Comparison of ENCODE assay signal across 20 cellular contexts in genomic region chr7:40220421-40220911, GRCh38.
DNase-seq lines count a peak whose midpoint lies in the region; ATAC-seq and TF ChIP-seq lines count a peak whose summit lies in the region.
"Had no signal": no experiment of that assay in that cellular context is flagged by ENCODE, and none has a peak within 500 bp of the region (broad histone marks: within the 10 kb centered on the region; RNA-seq: fewer than 3 reads in every experiment).

No MANE protein-coding gene starts in this region.

- H3K27ac Mint-ChIP-seq in activated T-cell treated with anti-CD3 and anti-CD28 coated beads, Interleukin-2, amount 50 U/mL, for 24 hours: no peak overlapping the region
- H3K27ac Mint-ChIP-seq: activated B cell treated with CpG ODN at 0.5 μM for 24 hours; activated CD8-positive, alpha-beta memory T cell treated with anti-CD3 and anti-CD28 coated beads, Interleukin-2, amount 10 ng/mL, durations not matched to agents 7 days and 5 days; activated naive CD4-positive, alpha-beta T cell treated with anti-CD3 and anti-CD28 coated beads, Interleukin-2, amount 10 ng/mL, durations not matched to agents 7 days and 5 days; IgD-negative memory B cell; natural killer cell treated with Interleukin-12 subunit alpha and Interleukin-12 subunit beta and Interleukin-15 and Interleukin-18, amount 100 ng/mL, for 72 hours had no signal

- TF ChIP-seq EP300 in gastroesophageal sphincter (IDR thresholded peaks at IDR 0.05): no peak

- ATAC-seq in gastroesophageal sphincter: no peak
- ATAC-seq in activated T-cell treated with anti-CD3 and anti-CD28 coated beads, Interleukin-2, amount 50 U/mL, for 4 hours: no peak
- no peak for ATAC-seq in HG03159 (IDR thresholded peaks at IDR 0.05; ENCODE audit: unreplicated experiment)
- ATAC-seq: activated CD8-positive, alpha-beta memory T cell treated with anti-CD3 and anti-CD28 coated beads, Interleukin-2, amount 10 ng/mL, durations not matched to agents 7 days and 5 days; natural killer cell treated with Interleukin-12 subunit alpha and Interleukin-12 subunit beta and Interleukin-15 and Interleukin-18, amount 100 ng/mL, for 72 hours; upper lobe of right lung had no signal

- TF ChIP-seq POLR2A in gastroesophageal sphincter (IDR thresholded peaks at IDR 0.05): no peak

- H3K27me3 ChIP-seq in gastroesophageal sphincter: no peaks in the 10 kb centered on the region
- H3K27me3 ChIP-seq: right atrium auricular region, upper lobe of right lung had no signal

- H3K27ac ChIP-seq in gastroesophageal sphincter: peak overlapping the region in 3 of 4 donors; percentile 46 to 78 (median 65)
- H3K27ac ChIP-seq: right atrium auricular region, upper lobe of right lung had no signal

- peaks cover 11% of the 10 kb centered on the region for H3K36me3 Mint-ChIP-seq in activated T-cell treated with anti-CD3 and anti-CD28 coated beads, Interleukin-2, amount 50 U/mL, for 24 hours (ENCODE audit: low read depth)
- H3K36me3 Mint-ChIP-seq in activated T-cell treated with anti-CD3 and anti-CD28 coated beads, Interleukin-2, amount 50 U/mL, for 4 hours (ENCODE audit: insufficient read depth): peaks cover 2% of the 10 kb centered on the region
- H3K36me3 Mint-ChIP-seq: activated CD8-positive, alpha-beta memory T cell treated with anti-CD3 and anti-CD28 coated beads, Interleukin-2, amount 10 ng/mL, durations not matched to agents 7 days and 5 days; activated naive CD4-positive, alpha-beta T cell treated with anti-CD3 and anti-CD28 coated beads, Interleukin-2, amount 10 ng/mL, durations not matched to agents 7 days and 5 days; IgD-negative memory B cell; natural killer cell treated with Interleukin-12 subunit alpha and Interleukin-12 subunit beta and Interleukin-15 and Interleukin-18, amount 100 ng/mL, for 72 hours had no signal

- H3K4me3 Mint-ChIP-seq in activated T-cell treated with anti-CD3 and anti-CD28 coated beads, Interleukin-2, amount 50 U/mL, for 24 hours: no peak overlapping the region
- no peak overlapping the region for H3K4me3 Mint-ChIP-seq in activated T-cell treated with anti-CD3 and anti-CD28 coated beads, Interleukin-2, amount 50 U/mL, for 4 hours
- H3K4me3 Mint-ChIP-seq: activated B cell treated with CpG ODN at 0.5 μM for 24 hours; activated CD8-positive, alpha-beta memory T cell treated with anti-CD3 and anti-CD28 coated beads, Interleukin-2, amount 10 ng/mL, durations not matched to agents 7 days and 5 days; activated naive CD4-positive, alpha-beta T cell treated with anti-CD3 and anti-CD28 coated beads, Interleukin-2, amount 10 ng/mL, durations not matched to agents 7 days and 5 days; IgD-negative memory B cell; natural killer cell treated with Interleukin-12 subunit alpha and Interleukin-12 subunit beta and Interleukin-15 and Interleukin-18, amount 100 ng/mL, for 72 hours had no signal

- in situ Hi-C loops in astrocyte of the spinal cord (cut with HindIII; ENCODE audit: low sequenced_read_pairs): no loop called here

- TF ChIP-seq CTCF in astrocyte of the spinal cord (IDR thresholded peaks at IDR 0.05; ENCODE audit: low read depth, low read length) (no peak), gastroesophageal sphincter (IDR thresholded peaks at IDR 0.05) (no peak)

- no peaks in the 10 kb centered on the region for H3K9me3 Mint-ChIP-seq in activated T-cell treated with anti-CD3 and anti-CD28 coated beads, Interleukin-2, amount 50 U/mL, for 24 hours
- H3K9me3 Mint-ChIP-seq in activated T-cell treated with anti-CD3 and anti-CD28 coated beads, Interleukin-2, amount 50 U/mL, for 4 hours: peaks cover 5% of the 10 kb centered on the region
- H3K9me3 Mint-ChIP-seq: activated B cell treated with CpG ODN at 0.5 μM for 24 hours; activated naive CD4-positive, alpha-beta T cell treated with anti-CD3 and anti-CD28 coated beads, Interleukin-2, amount 10 ng/mL, durations not matched to agents 7 days and 5 days; IgD-negative memory B cell; natural killer cell treated with Interleukin-12 subunit alpha and Interleukin-12 subunit beta and Interleukin-15 and Interleukin-18, amount 100 ng/mL, for 72 hours had no signal

- H3K4me1 ChIP-seq in gastroesophageal sphincter: peaks cover 0 to 18% (median 4%) of the 10 kb centered on the region in 3 donors
- H3K4me1 ChIP-seq: right atrium auricular region, upper lobe of right lung had no signal

- no peaks in the 10 kb centered on the region for H3K27me3 Mint-ChIP-seq in activated T-cell treated with anti-CD3 and anti-CD28 coated beads, Interleukin-2, amount 50 U/mL, for 24 hours
- H3K27me3 Mint-ChIP-seq in activated T-cell treated with anti-CD3 and anti-CD28 coated beads, Interleukin-2, amount 50 U/mL, for 4 hours (ENCODE audit: low read depth): no peaks in the 10 kb centered on the region
- H3K27me3 Mint-ChIP-seq: activated B cell treated with CpG ODN at 0.5 μM for 24 hours, IgD-negative memory B cell had no signal

- H3K4me3 ChIP-seq in astrocyte of the spinal cord (ENCODE audit: low read depth, low read length) (no peak overlapping the region), gastroesophageal sphincter (no peak overlapping the region)
- H3K4me3 ChIP-seq: right atrium auricular region, upper lobe of right lung had no signal

- peaks cover 0 to 7% of the 10 kb centered on the region in 2 donors for H3K36me3 ChIP-seq in gastroesophageal sphincter
- H3K36me3 ChIP-seq: right atrium auricular region, upper lobe of right lung had no signal

- no peaks in the 10 kb centered on the region for H3K9me3 ChIP-seq in gastroesophageal sphincter
- H3K9me3 ChIP-seq: right atrium auricular region, upper lobe of right lung had no signal

- peak; percentile 56 for DNase-seq in NOMO-1 treated with DMSO at 0.1 percent for 48 hours (lab: John Stamatoyannopoulos, UW; ENCODE audit: unreplicated experiment)
- DNase-seq in NOMO-1 treated with dmso at 0.1 percent for 144 hours (lab: John Stamatoyannopoulos, UW; ENCODE audit: unreplicated experiment): no peak
- peak; percentile 72 for DNase-seq in astrocyte of the spinal cord (ENCODE audit: low read depth, low spot score)
- DNase-seq in activated T-cell treated with anti-CD3 and anti-CD28 coated beads, Interleukin-2, amount 50 U/mL, for 24 hours: no peak
- no peak for DNase-seq in activated T-cell treated with anti-CD3 and anti-CD28 coated beads, Interleukin-2, amount 50 U/mL, for 4 hours
- no peak for DNase-seq in SKM-1 treated with dmso at 0.1 percent for 144 hours (lab: John Stamatoyannopoulos, UW; ENCODE audit: unreplicated experiment)
- DNase-seq: 8988T; activated B cell treated with CpG ODN at 0.5 μM for 24 hours; activated CD8-positive, alpha-beta memory T cell treated with anti-CD3 and anti-CD28 coated beads, Interleukin-2, amount 10 ng/mL, durations not matched to agents 7 days and 5 days; activated naive CD4-positive, alpha-beta T cell treated with anti-CD3 and anti-CD28 coated beads, Interleukin-2, amount 10 ng/mL, durations not matched to agents 7 days and 5 days; central memory CD4-positive, alpha-beta T cell; NCI-H1105 treated with DMSO at 0.1 percent for 48 hours; stimulated activated CD4-positive, alpha-beta T cell treated with anti-CD3 and anti-CD28 coated beads, Interleukin-2, amount 100 ng/mL, for 48 hours; SW 1271; upper lobe of right lung had no signal

- H3K4me1 Mint-ChIP-seq in activated T-cell treated with anti-CD3 and anti-CD28 coated beads, Interleukin-2, amount 50 U/mL, for 24 hours (ENCODE audit: low read depth): no peaks in the 10 kb centered on the region
- H3K4me1 Mint-ChIP-seq in activated T-cell treated with anti-CD3 and anti-CD28 coated beads, Interleukin-2, amount 50 U/mL, for 4 hours (ENCODE audit: low read depth): no peaks in the 10 kb centered on the region
- H3K4me1 Mint-ChIP-seq: activated B cell treated with CpG ODN at 0.5 μM for 24 hours; activated CD8-positive, alpha-beta memory T cell treated with anti-CD3 and anti-CD28 coated beads, Interleukin-2, amount 10 ng/mL, durations not matched to agents 7 days and 5 days; activated naive CD4-positive, alpha-beta T cell treated with anti-CD3 and anti-CD28 coated beads, Interleukin-2, amount 10 ng/mL, durations not matched to agents 7 days and 5 days had no signal

Comparison
In these comparisons a context has a peak if more than half of its experiments do, and no peak if none do; other contexts are left out.
1. DNase-seq: peak in NOMO-1 treated with DMSO at 0.1 percent for 48 hours (single experiment) and astrocyte of the spinal cord (single experiment); none in NOMO-1 treated with dmso at 0.1 percent for 144 hours (single experiment), activated T-cell treated with anti-CD3 and anti-CD28 coated beads, Interleukin-2, amount 50 U/mL, for 24 hours (single experiment), activated T-cell treated with anti-CD3 and anti-CD28 coated beads, Interleukin-2, amount 50 U/mL, for 4 hours (single experiment) and SKM-1 treated with dmso at 0.1 percent for 144 hours (single experiment).